In the genomic region with DNA sequence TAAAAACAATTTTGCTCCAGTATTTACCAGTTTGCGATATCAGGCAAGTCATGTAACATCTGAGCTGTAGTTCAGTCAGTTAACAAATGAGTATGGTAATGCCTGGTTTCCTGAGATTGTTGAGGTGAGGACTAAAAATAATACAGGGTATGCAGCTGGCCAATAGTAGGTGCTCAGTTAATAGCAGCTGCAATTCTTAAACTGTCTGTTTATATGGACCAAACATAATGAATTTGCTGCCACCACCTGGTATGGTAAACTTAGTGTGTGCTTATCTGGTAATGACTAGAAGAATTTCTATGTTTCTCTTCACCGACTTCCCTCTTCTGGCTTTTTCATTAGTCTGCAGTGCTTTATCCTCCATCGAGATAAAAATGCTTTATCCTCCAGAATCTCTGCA, we compare ENCODE assay signal across 22 cellular contexts.
DNase-seq lines count a peak whose midpoint lies in the region; ATAC-seq, FAIRE-seq and TF ChIP-seq lines count a peak whose summit lies in the region.
"Had no signal": no experiment of that assay in that cellular context is flagged by ENCODE, and none has a peak within 500 bp of the region (broad histone marks: within the 10 kb centered on the region; RNA-seq: fewer than 3 reads in every experiment).

No MANE protein-coding gene starts in this region.

- H3K4me2 ChIP-seq in OCI-LY3 (ENCODE audit: low read length): no peak overlapping the region

- H3K4me3 ChIP-seq in OCI-LY3 (ENCODE audit: low read length): no peak overlapping the region
- H3K4me3 ChIP-seq: GM23248, left ventricle myocardium inferior, pancreas, skin epidermis, tibial artery had no signal

- CTCF ChIA-PET in HEK293T (lab: Yijun Ruan, JAX): no interaction called here

- POLR2A ChIA-PET in HEK293T (lab: Yijun Ruan, JAX): no interaction called here

- peak; percentile 21 for TF ChIP-seq CTCF in OCI-LY3 (IDR thresholded peaks at IDR 0.05; ENCODE audit: low read depth, low read length)

- H3K9me3 ChIP-seq in OCI-LY3 (ENCODE audit: insufficient read depth, low read length): no peaks in the 10 kb centered on the region
- H3K9me3 ChIP-seq: left ventricle myocardium inferior, pancreas, tibial artery had no signal

- intact Hi-C loops in posterior cingulate gyrus (cut with DNase I): no loop called here

- H3K4me1 ChIP-seq in OCI-LY3 (ENCODE audit: low read length): no peaks in the 10 kb centered on the region

- peaks cover 77% of the 10 kb centered on the region for H4K20me1 ChIP-seq in OCI-LY3 (ENCODE audit: insufficient read depth, low read length)

- no peak overlapping the region for H2AFZ ChIP-seq in OCI-LY3 (ENCODE audit: low read depth, low read length)
- H2AFZ ChIP-seq: GM23248 had no signal

- no peak overlapping the region for H3K9ac ChIP-seq in OCI-LY3 (ENCODE audit: low read length)
- H3K9ac ChIP-seq: GM23248 had no signal

- FAIRE-seq in GM18507 (lab: Jason Lieb, UNC): peak; percentile 33
- FAIRE-seq: endometrium, pancreas had no signal

- H3K27me3 ChIP-seq in OCI-LY3 (ENCODE audit: low read depth, low read length): no peaks in the 10 kb centered on the region
- H3K27me3 ChIP-seq: pancreas, tibial artery had no signal

- no peak for TF ChIP-seq POLR2A in erythroblast (IDR thresholded peaks at IDR 0.05; ENCODE audit: low read length)

- ATAC-seq in HG02610 (IDR thresholded peaks at IDR 0.05; ENCODE audit: unreplicated experiment): peak; percentile 63
- ATAC-seq in GM19324 (IDR thresholded peaks at IDR 0.05; ENCODE audit: low FRiP score, unreplicated experiment): no peak
- ATAC-seq: pancreas had no signal

- H3K79me2 ChIP-seq in OCI-LY3 (ENCODE audit: low read length): peaks cover 98% of the 10 kb centered on the region

- H3K36me3 ChIP-seq in OCI-LY3 (replicated peaks; ENCODE audit: low read depth, low read length): peaks cover 73% of the 10 kb centered on the region

- no peak overlapping the region for H3K27ac ChIP-seq in OCI-LY3 (ENCODE audit: low read length)
- H3K27ac ChIP-seq: GM23248, left ventricle myocardium inferior, pancreas, skin epidermis, tibial artery had no signal

- DNase-seq in GM18507 (ENCODE audit: extremely low spot score, insufficient read length, low read depth) (no peak), erythroblast (lab: John Stamatoyannopoulos, UW) (peak; percentile 19 to 24), HEK293T (ENCODE audit: extremely low spot score) (no peak), posterior cingulate gyrus (no peak)
- no peak for DNase-seq in central memory CD4-positive, alpha-beta T cell
- DNase-seq: activated CD4-positive, CD25-positive, alpha-beta regulatory T cell; activated gamma-delta T cell treated with Interleukin-2 at 50 U/mL for 16 hours; COR-L47; GDM1; GM23248; left ventricle myocardium inferior; NCI-H1092 treated with DMSO at 0.1 percent for 48 hours; NCI-H2171; NCI-H774; pancreas; RPMI8226; tibial artery had no signal

TF ChIP-seq in HEK293T, 16 proteins besides CTCF, POLR2A, EP300 and RAD21:
- TF ChIP-seq FOXM1 (IDR thresholded peaks at IDR 0.05; ENCODE audit: borderline replicate concordance) (no peak), ZNF384 (IDR thresholded peaks at IDR 0.05) (no peak), TARDBP (IDR thresholded peaks at IDR 0.05) (no peak), NFRKB (IDR thresholded peaks at IDR 0.05) (no peak), ELF4 (IDR thresholded peaks at IDR 0.05) (no peak), ARNT (IDR thresholded peaks at IDR 0.05) (no peak), FOXK2 (IDR thresholded peaks at IDR 0.05) (no peak), L3MBTL2 (conservative IDR thresholded peaks at IDR 0.05) (no peak), FOXA1 (IDR thresholded peaks at IDR 0.05) (no peak), CTBP1 (IDR thresholded peaks at IDR 0.05; ENCODE audit: borderline replicate concordance) (no peak), BHLHE40 (IDR thresholded peaks at IDR 0.05; ENCODE audit: borderline replicate concordance) (no peak), SUZ12 (IDR thresholded peaks at IDR 0.05) (no peak), HDGF (IDR thresholded peaks at IDR 0.05; ENCODE audit: borderline replicate concordance) (no peak), LEF1 (IDR thresholded peaks at IDR 0.05; ENCODE audit: borderline replicate concordance) (no peak), SP1 (IDR thresholded peaks at IDR 0.05) (no peak)
- TF ChIP-seq, protein P1, sequence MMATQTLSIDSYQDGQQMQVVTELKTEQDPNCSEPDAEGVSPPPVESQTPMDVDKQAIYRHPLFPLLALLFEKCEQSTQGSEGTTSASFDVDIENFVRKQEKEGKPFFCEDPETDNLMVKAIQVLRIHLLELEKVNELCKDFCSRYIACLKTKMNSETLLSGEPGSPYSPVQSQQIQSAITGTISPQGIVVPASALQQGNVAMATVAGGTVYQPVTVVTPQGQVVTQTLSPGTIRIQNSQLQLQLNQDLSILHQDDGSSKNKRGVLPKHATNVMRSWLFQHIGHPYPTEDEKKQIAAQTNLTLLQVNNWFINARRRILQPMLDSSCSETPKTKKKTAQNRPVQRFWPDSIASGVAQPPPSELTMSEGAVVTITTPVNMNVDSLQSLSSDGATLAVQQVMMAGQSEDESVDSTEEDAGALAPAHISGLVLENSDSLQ (IDR thresholded peaks at IDR 0.05): no peak
TF ChIP-seq in HEK293T: peak in this region for 0.

Comparison
In these comparisons a context has a peak if more than half of its experiments do, and no peak if none do; other contexts are left out.
1. DNase-seq: peak in erythroblast (2 of 2); none in GM18507 (single experiment), HEK293T (single experiment), posterior cingulate gyrus (0 of 10) and central memory CD4-positive, alpha-beta T cell (single experiment).